20 cellular contexts compared by ENCODE assay signal in the genomic region with DNA sequence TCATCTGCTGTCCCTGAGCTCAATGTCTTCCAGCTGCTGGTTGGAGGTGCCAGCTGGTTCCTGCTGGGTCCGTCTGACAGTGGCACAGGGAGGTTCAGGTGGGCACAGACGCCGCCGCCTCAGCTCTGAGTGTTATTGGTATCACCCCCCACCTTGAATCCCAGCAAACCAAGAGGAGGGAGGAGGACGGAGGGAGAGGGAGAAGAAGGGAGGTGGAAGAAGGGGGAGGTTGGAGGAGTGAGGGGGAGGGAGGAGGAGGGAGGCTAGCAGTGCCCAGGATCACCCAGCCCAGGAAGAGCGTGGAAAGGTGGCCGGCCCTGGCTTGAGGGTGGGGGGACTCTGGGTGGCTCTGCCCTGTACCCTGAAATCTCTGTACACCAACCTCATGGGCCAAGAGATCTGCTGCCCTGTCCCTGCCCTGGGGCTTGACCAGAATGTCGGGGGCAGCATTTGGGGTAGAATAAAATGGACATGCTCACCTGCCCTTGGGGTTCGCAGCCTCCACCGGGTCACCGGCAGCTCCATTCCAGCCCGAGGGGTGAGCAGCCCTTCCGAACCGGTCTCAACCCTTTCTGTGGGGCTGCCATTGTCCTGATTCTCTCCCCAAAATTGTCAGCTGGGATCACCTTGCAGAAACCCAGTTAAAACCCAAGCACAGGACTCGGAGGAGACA. TPM values are rescaled to one million over a fixed set of nuclear protein-coding genes. Genes with fewer than 3 reads are reported as not detected.
DNase-seq lines count a peak whose midpoint lies in the region; ATAC-seq and TF ChIP-seq lines count a peak whose summit lies in the region.
"Had no signal": no experiment of that assay in that cellular context is flagged by ENCODE, and none has a peak within 500 bp of the region (broad histone marks: within the 10 kb centered on the region; RNA-seq: fewer than 3 reads in every experiment).

No MANE protein-coding gene starts in this region.

- H3K27ac ChIP-seq in right atrium auricular region, result no peak overlapping the region
- H3K27ac ChIP-seq in RWPE2 (ENCODE audit: poor library complexity, severe bottlenecking), result no peak overlapping the region
- no peak overlapping the region for H3K27ac ChIP-seq in neuronal stem cell (replicated peaks; ENCODE audit: low read length)
- H3K27ac ChIP-seq: PC-9 had no signal

- no peak overlapping the region for H4K8ac ChIP-seq in neuronal stem cell (ENCODE audit: low read depth, low read length)

- CTCF ChIA-PET in activated CD4-positive, alpha-beta T cell treated with anti-CD3 and anti-CD28 coated beads for 36 hours (lab: Charles Lee), result no interaction called here

- H2AK5ac ChIP-seq in neuronal stem cell (ENCODE audit: low read depth, low read length), result no peak overlapping the region

- DNase-seq in Right ventricle myocardium superior (peak; percentile 19), right atrium auricular region (ENCODE audit: low spot score) (no peak), RWPE2 (ENCODE audit: low spot score) (peak; percentile 76), neuronal stem cell (ENCODE audit: low spot score) (no peak), NK-92 (lab: John Stamatoyannopoulos, UW; ENCODE audit: unreplicated experiment) (no peak), HPDE6-E6E7 (ENCODE audit: extremely low spot score) (no peak)
- DNase-seq in activated CD4-positive, alpha-beta T cell treated with anti-CD3 and anti-CD28 coated beads for 36 hours, result no peak
- DNase-seq: CD4-positive, alpha-beta memory T cell; DMS153; GDM1; GOT3; KG1; MV-4-11; NCI-H1436; NCI-H1930; NCI-H345; NCI-H526 had no signal

- H3K14ac ChIP-seq in neuronal stem cell (ENCODE audit: low read length), result no peak overlapping the region

- H2BK15ac ChIP-seq in neuronal stem cell (ENCODE audit: low read length), result no peak overlapping the region

- POLR2A ChIA-PET in activated CD4-positive, alpha-beta T cell treated with anti-CD3 and anti-CD28 coated beads for 36 hours (lab: Charles Lee), result no interaction called here

- no peak overlapping the region for H3K4ac ChIP-seq in neuronal stem cell (ENCODE audit: low read length)

- no peak overlapping the region for H3K27ac Mint-ChIP-seq in activated CD4-positive, alpha-beta T cell treated with anti-CD3 and anti-CD28 coated beads for 36 hours

- no peak overlapping the region for H3K4me3 Mint-ChIP-seq in activated CD4-positive, alpha-beta T cell treated with anti-CD3 and anti-CD28 coated beads for 36 hours
- H3K4me3 Mint-ChIP-seq: CD4-positive, alpha-beta memory T cell had no signal

- no peak overlapping the region for H4K91ac ChIP-seq in neuronal stem cell (ENCODE audit: low read depth, low read length, poor library complexity)

- no peak overlapping the region for H2BK120ac ChIP-seq in neuronal stem cell (ENCODE audit: low read depth, low read length)

- H3K79me1 ChIP-seq in neuronal stem cell (ENCODE audit: low read depth, low read length), result peaks cover 3% of the 10 kb centered on the region

- H3K4me3 ChIP-seq in right atrium auricular region (no peak overlapping the region), RWPE2 (ENCODE audit: severe bottlenecking) (no peak overlapping the region), neuronal stem cell (ENCODE audit: low read length in 2 of 2) (no peak overlapping the region)
- H3K4me3 ChIP-seq: PC-9 had no signal

- TF ChIP-seq CTCF in right atrium auricular region (IDR thresholded peaks at IDR 0.05) (no peak), RWPE2 (IDR thresholded peaks at IDR 0.05; ENCODE audit: poor library complexity, severe bottlenecking) (no peak)

- H3K27me3 ChIP-seq in right atrium auricular region (no peaks in the 10 kb centered on the region), RWPE2 (ENCODE audit: insufficient read depth, poor library complexity, severe bottlenecking) (peaks cover 2% of the 10 kb centered on the region), neuronal stem cell (ENCODE audit: control insufficient read depth in 3 of 3, insufficient read depth in 3 of 3, low read depth in 1 of 3, low read length in 3 of 3) (peaks cover 0 to 81% (median 0%) of the 10 kb centered on the region in 3 experiments)

- peak overlapping the region; percentile 57 for H2BK5ac ChIP-seq in neuronal stem cell (ENCODE audit: low read length)

- H3K27me3 Mint-ChIP-seq in activated CD4-positive, alpha-beta T cell treated with anti-CD3 and anti-CD28 coated beads for 36 hours, result no peaks in the 10 kb centered on the region
- H3K27me3 Mint-ChIP-seq: CD4-positive, alpha-beta memory T cell had no signal

- no CpG with 5 or more reads among the region's 15 CpGs for WGBS in neuronal stem cell (ENCODE audit: extremely low coverage in 2 of 2, insufficient read length in 2 of 2, insufficient replicate concordance in 1 of 2), 2 donors

- H3K4me2 ChIP-seq in neuronal stem cell (ENCODE audit: insufficient read depth, low read length, poor library complexity, severe bottlenecking), result no peak overlapping the region
- H3K4me2 ChIP-seq: PC-9 had no signal

- peaks cover 1% of the 10 kb centered on the region for H3K36me3 Mint-ChIP-seq in activated CD4-positive, alpha-beta T cell treated with anti-CD3 and anti-CD28 coated beads for 36 hours (ENCODE audit: low read depth)

- no peak overlapping the region for H3K9ac ChIP-seq in neuronal stem cell (ENCODE audit: low read depth, low read length, poor library complexity)

- no peak overlapping the region for H2BK12ac ChIP-seq in neuronal stem cell (ENCODE audit: low read length)

- peak overlapping the region; percentile 19 for H3K18ac ChIP-seq in neuronal stem cell (ENCODE audit: low read length)

- peaks cover 0 to 17% of the 10 kb centered on the region in 2 donors for H3K9me3 ChIP-seq in right atrium auricular region
- peaks cover 6% of the 10 kb centered on the region for H3K9me3 ChIP-seq in RWPE2 (ENCODE audit: severe bottlenecking)
- peaks cover 5 to 15% of the 10 kb centered on the region in 2 donors for H3K9me3 ChIP-seq in neuronal stem cell (replicated peaks in 1 of 2; ENCODE audit: control insufficient read depth in 2 of 2, insufficient read depth in 1 of 2, low read depth in 1 of 2, low read length in 2 of 2)

- H3K9me3 Mint-ChIP-seq in activated CD4-positive, alpha-beta T cell treated with anti-CD3 and anti-CD28 coated beads for 36 hours (ENCODE audit: low read depth), result peaks cover 8% of the 10 kb centered on the region

- H3K4me1 Mint-ChIP-seq in activated CD4-positive, alpha-beta T cell treated with anti-CD3 and anti-CD28 coated beads for 36 hours, result peaks cover 21% of the 10 kb centered on the region

- H3K36me3 ChIP-seq in right atrium auricular region (no peaks in the 10 kb centered on the region), RWPE2 (ENCODE audit: low read depth) (peaks cover 2% of the 10 kb centered on the region), neuronal stem cell (replicated peaks in 1 of 2; ENCODE audit: control insufficient read depth in 2 of 2, insufficient read depth in 2 of 2, low read length in 2 of 2) (no peaks in the 10 kb centered on the region)
- H3K36me3 ChIP-seq: BE2C had no signal

- H3K23ac ChIP-seq in neuronal stem cell (ENCODE audit: low read depth, low read length, poor library complexity), result peak overlapping the region; percentile 3

- no peak for ATAC-seq in Right ventricle myocardium superior (ENCODE audit: poor library complexity)
- no peak for ATAC-seq in RWPE2 (ENCODE audit: low read depth)
- no peak for ATAC-seq in activated CD4-positive, alpha-beta T cell treated with anti-CD3 and anti-CD28 coated beads for 36 hours

- intact Hi-C loops in Right ventricle myocardium superior (cut with DNase I), result no loop called here
- intact Hi-C loops in activated CD4-positive, alpha-beta T cell treated with anti-CD3 and anti-CD28 coated beads for 36 hours (cut with DNase I, micrococcal nuclease), result no loop called here

- no peaks in the 10 kb centered on the region for H3K4me1 ChIP-seq in right atrium auricular region
- H3K4me1 ChIP-seq in RWPE2 (ENCODE audit: insufficient read depth, poor library complexity, severe bottlenecking), result no peaks in the 10 kb centered on the region
- no peaks in the 10 kb centered on the region for H3K4me1 ChIP-seq in neuronal stem cell (ENCODE audit: control insufficient read depth in 2 of 2, insufficient read depth in 1 of 2, low read depth in 1 of 2, low read length in 2 of 2)
- H3K4me1 ChIP-seq: BE2C had no signal

- H2AFZ ChIP-seq in neuronal stem cell (ENCODE audit: low read length), result no peak overlapping the region
- H2AFZ ChIP-seq: PC-9 had no signal

RNA-seq across cellular contexts. Expression of a gene that starts 17.1 kb away (rescaled TPM):
- total RNA-seq in Right ventricle myocardium superior (not detected), right atrium auricular region (under 1 TPM in 1 of 2 donors, not detected in 1; 0.43 TPM)
- 0.28 TPM for polyA plus RNA-seq in neuronal stem cell (2013, experiment 1 of 2)
- 0.21 TPM for polyA plus RNA-seq in neuronal stem cell (2013, experiment 2 of 2)
- total RNA-seq in activated CD4-positive, alpha-beta T cell treated with anti-CD3 and anti-CD28 coated beads for 36 hours, result under 1 TPM; 0.07 to 0.14 TPM
- total RNA-seq: SK-MEL-5 had no signal
- polyA plus RNA-seq: CD4-positive, alpha-beta memory T cell had no signal

Comparison
In these comparisons a context has a peak if more than half of its experiments do, and no peak if none do; other contexts are left out.
1. DNase-seq: peak in Right ventricle myocardium superior (single experiment) and RWPE2 (single experiment); none in right atrium auricular region (single experiment), neuronal stem cell (single experiment), NK-92 (single experiment), HPDE6-E6E7 (single experiment) and activated CD4-positive, alpha-beta T cell treated with anti-CD3 and anti-CD28 coated beads for 36 hours (single experiment).